ENCODE assay signal across 9 cellular contexts in genomic region chr21:43331962-43332458, GRCh38.
A peak's percentile ranks its signal among the peaks of the same experiment; 100 is the strongest.
DNase-seq lines count a peak whose midpoint lies in the region; ATAC-seq and TF ChIP-seq lines count a peak whose summit lies in the region.
"Had no signal": no experiment of that assay in that cellular context is flagged by ENCODE, and none has a peak within 500 bp of the region (broad histone marks: within the 10 kb centered on the region; RNA-seq: fewer than 3 reads in every experiment).

No MANE protein-coding gene starts in this region.

- no peaks in the 10 kb centered on the region for H3K4me1 Mint-ChIP-seq in stimulated activated naive CD8-positive, alpha-beta T cell treated with anti-CD3 and anti-CD28 coated beads, Interleukin-15, amount 100 ng/mL, for 72 hours

- DNase-seq in Daoy (ENCODE audit: low read depth) (peak; percentile 65), adrenal gland (peak in 6 of 7 donors; percentile 47 to 77 (median 58)), heart left ventricle (peak in 2 of 5 donors; percentile 36 to 42), posterior cingulate gyrus (peak; percentile 48 to 96 (median 76)), COR-L47 (lab: John Stamatoyannopoulos, UW) (no peak), ecto neural progenitor cell (ENCODE audit: low spot score) (no peak)
- DNase-seq in stimulated activated naive CD8-positive, alpha-beta T cell treated with anti-CD3 and anti-CD28 coated beads, Interleukin-15, amount 100 ng/mL, for 72 hours: no peak
- DNase-seq: NCI-H524 had no signal

- H3K4me3 ChIP-seq in adrenal gland (no peak overlapping the region), heart left ventricle (no peak overlapping the region)

- intact Hi-C loops in adrenal gland (cut with DNase I) (no loop called here), heart left ventricle (cut with DNase I) (loop anchor here in 1 of 10 donors (10.0 kb wide), 1 partner anchor 313 kb away; no protein-coding TSS in a partner anchor), posterior cingulate gyrus (cut with DNase I) (no loop called here)

- ATAC-seq in heart left ventricle (peak; percentile 8 to 58 (median 42)), HG02610 (IDR thresholded peaks at IDR 0.05; ENCODE audit: unreplicated experiment) (no peak)
- no peak for ATAC-seq in stimulated activated naive CD8-positive, alpha-beta T cell treated with anti-CD3 and anti-CD28 coated beads, Interleukin-15, amount 100 ng/mL, for 72 hours

- no peak overlapping the region for H3K27ac Mint-ChIP-seq in stimulated activated naive CD8-positive, alpha-beta T cell treated with anti-CD3 and anti-CD28 coated beads, Interleukin-15, amount 100 ng/mL, for 72 hours

- H3K36me3 ChIP-seq in adrenal gland (replicated peaks in 1 of 2): no peaks in the 10 kb centered on the region
- no peaks in the 10 kb centered on the region for H3K36me3 ChIP-seq in heart left ventricle

- H3K27ac ChIP-seq in adrenal gland (peak overlapping the region in 2 of 5 donors; percentile 63 to 75), heart left ventricle (peak overlapping the region in 3 of 12 donors; percentile 25 to 45 (median 42))

- no peak for TF ChIP-seq POLR2A in adrenal gland (IDR thresholded peaks at IDR 0.05)
- no peak for TF ChIP-seq POLR2A in heart left ventricle (IDR thresholded peaks at IDR 0.05)

- no peaks in the 10 kb centered on the region for H3K27me3 Mint-ChIP-seq in stimulated activated naive CD8-positive, alpha-beta T cell treated with anti-CD3 and anti-CD28 coated beads, Interleukin-15, amount 100 ng/mL, for 72 hours

- H3K4me1 ChIP-seq in adrenal gland (replicated peaks in 1 of 2) (peaks cover 0 to 12% of the 10 kb centered on the region in 2 donors), heart left ventricle (peaks cover 0 to 27% (median 15%) of the 10 kb centered on the region in 12 donors)

- WGBS in adrenal gland, 4 donors: 47 to 60% (median 49%) methylated on average over 10 to 14 of the region's 14 CpGs
- WGBS in heart left ventricle, 4 donors: 35 to 58% (median 50%) methylated on average over 14 of the region's 14 CpGs

- H3K9me3 Mint-ChIP-seq in stimulated activated naive CD8-positive, alpha-beta T cell treated with anti-CD3 and anti-CD28 coated beads, Interleukin-15, amount 100 ng/mL, for 72 hours: peaks cover 11 to 16% of the 10 kb centered on the region in 2 donors

- H3K9me3 ChIP-seq in adrenal gland (replicated peaks in 1 of 3) (no peaks in the 10 kb centered on the region), heart left ventricle (no peaks in the 10 kb centered on the region)

- H3K27me3 ChIP-seq in adrenal gland (no peaks in the 10 kb centered on the region), heart left ventricle (no peaks in the 10 kb centered on the region)

- H3K4me3 Mint-ChIP-seq in stimulated activated naive CD8-positive, alpha-beta T cell treated with anti-CD3 and anti-CD28 coated beads, Interleukin-15, amount 100 ng/mL, for 72 hours: no peak overlapping the region

- TF ChIP-seq CTCF in adrenal gland (IDR thresholded peaks at IDR 0.05): no peak
- no peak for TF ChIP-seq CTCF in heart left ventricle (IDR thresholded peaks at IDR 0.05)

Comparison
In these comparisons a context has a peak if more than half of its experiments do, and no peak if none do; other contexts are left out.
1. DNase-seq: peak in Daoy (single experiment), adrenal gland (6 of 7) and posterior cingulate gyrus (10 of 10); none in COR-L47 (single experiment), stimulated activated naive CD8-positive, alpha-beta T cell treated with anti-CD3 and anti-CD28 coated beads, Interleukin-15, amount 100 ng/mL, for 72 hours (0 of 2) and ecto neural progenitor cell (single experiment).
2. ATAC-seq: peak in heart left ventricle (4 of 4); none in HG02610 (single experiment) and stimulated activated naive CD8-positive, alpha-beta T cell treated with anti-CD3 and anti-CD28 coated beads, Interleukin-15, amount 100 ng/mL, for 72 hours (single experiment).